In the genomic region with DNA sequence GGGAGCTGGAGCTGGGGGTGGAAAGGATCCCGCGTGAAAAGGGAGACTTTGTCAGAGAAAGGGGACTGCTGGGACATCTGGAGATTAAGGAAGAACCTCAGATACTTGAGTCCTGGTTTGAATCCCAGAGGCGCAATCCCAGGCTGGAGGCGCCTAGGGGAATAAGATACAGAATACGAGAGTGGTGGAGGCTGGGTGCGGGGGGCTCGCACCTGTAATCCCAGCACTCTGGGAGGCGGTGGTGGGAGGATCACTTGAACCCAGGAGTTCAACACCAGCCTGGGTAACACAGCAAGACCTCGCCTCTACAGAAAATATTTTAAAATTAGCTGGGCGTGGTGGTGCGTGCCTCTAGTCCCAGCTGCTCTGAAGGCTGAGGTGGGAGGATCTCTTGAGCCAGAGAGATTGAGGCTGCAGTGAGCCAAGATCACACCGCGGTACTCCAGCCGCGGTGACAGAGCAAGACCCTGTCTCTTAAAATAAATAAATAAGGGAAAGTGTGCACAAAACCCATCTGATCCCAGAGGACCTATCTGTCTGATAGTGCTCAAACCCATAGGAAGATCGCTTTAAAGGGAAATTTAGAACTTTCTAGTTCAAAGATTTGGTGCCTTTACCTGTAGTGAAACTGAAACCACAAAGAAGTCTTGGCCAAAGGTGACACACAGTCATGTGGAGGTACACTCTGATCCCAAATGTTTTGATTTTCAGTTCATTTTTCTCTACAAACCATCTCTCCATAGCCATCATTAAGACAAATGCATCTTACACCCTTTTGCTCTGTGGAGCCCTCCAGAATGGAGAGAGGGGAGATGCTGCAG, we compare ENCODE assay signal across 8 cellular contexts. TPM values are rescaled to one million over a fixed set of nuclear protein-coding genes. Genes with fewer than 3 reads are reported as not detected.
A peak's percentile ranks its signal among the peaks of the same experiment; 100 is the strongest.
DNase-seq lines count a peak whose midpoint lies in the region; ATAC-seq, FAIRE-seq and TF ChIP-seq lines count a peak whose summit lies in the region.

No MANE protein-coding gene starts in this region.

- H3K36me3 ChIP-seq in ES-I3 (ENCODE audit: insufficient read depth, low read length), result no peaks in the 10 kb centered on the region
- H3K36me3 ChIP-seq in endothelial cell of umbilical vein (ENCODE audit: control insufficient read depth in 2 of 2, extremely low read depth in 1 of 2, insufficient read depth in 2 of 2, low read length in 2 of 2), result no peaks in the 10 kb centered on the region
- no peaks in the 10 kb centered on the region for H3K36me3 ChIP-seq in prostate gland

- WGBS in prostate gland, result 61% methylated on average over 16 of the region's 16 CpGs

- H3K4me3 ChIP-seq in endothelial cell of umbilical vein (replicated peaks in 1 of 3; ENCODE audit: insufficient read depth in 1 of 3, low read depth in 1 of 3, low read length in 3 of 3) (no peak overlapping the region), prostate gland (peak overlapping the region in 1 of 2 donors; percentile 76)

- H3K27me3 ChIP-seq in endothelial cell of umbilical vein (ENCODE audit: control insufficient read depth in 2 of 2, insufficient read depth in 2 of 2, low read length in 2 of 2), result no peaks in the 10 kb centered on the region
- H3K27me3 ChIP-seq in prostate gland (replicated peaks; ENCODE audit: insufficient read depth), result no peaks in the 10 kb centered on the region

- peak overlapping the region; percentile 95 for H2AFZ ChIP-seq in endothelial cell of umbilical vein (ENCODE audit: low read depth, low read length)

- no peak overlapping the region for H3K4me2 ChIP-seq in endothelial cell of umbilical vein (ENCODE audit: insufficient read depth, low read length)

- H3K9me3 ChIP-seq in ES-I3 (ENCODE audit: control insufficient read depth, insufficient read depth, low read length) (no peaks in the 10 kb centered on the region), endothelial cell of umbilical vein (replicated peaks; ENCODE audit: control insufficient read depth, insufficient read depth, low read length) (no peaks in the 10 kb centered on the region), prostate gland (no peaks in the 10 kb centered on the region)

- DNase-seq in RWPE1 (ENCODE audit: low spot score) (no peak), endothelial cell of umbilical vein (ENCODE audit: low read depth, low spot score) (no peak), prostate gland (ENCODE audit: low spot score) (no peak), iPS-NIHi7 (ENCODE audit: extremely low spot score) (no peak), NCI-H82 treated with DMSO at 0.1 percent for 48 hours (lab: John Stamatoyannopoulos, UW; ENCODE audit: unreplicated experiment) (no peak), inferior parietal cortex (ENCODE audit: extremely low spot score) (no peak)

- CTCF ChIA-PET in RWPE1 (lab: Yijun Ruan, JAX) (interaction anchor here (0.6 to 4.1 kb wide), 18 partner anchors 9 to 348 kb away, joined by 3 to 102 read pairs (median 4); a partner anchor contains a TSS), endothelial cell of umbilical vein (lab: Charles Lee) (interaction anchor here (0.7 to 5.3 kb wide), 16 partner anchors 9 to 179 kb away, joined by 3 to 162 read pairs (median 6); a partner anchor contains a TSS)

- TF ChIP-seq POLR2A in endothelial cell of umbilical vein (IDR thresholded peaks at IDR 0.05; ENCODE audit: low read depth, low read length), result no peak
- no peak for TF ChIP-seq POLR2A in prostate gland (IDR thresholded peaks at IDR 0.05)

- peak; percentile 11 for TF ChIP-seq CTCF in RWPE1 (conservative IDR thresholded peaks at IDR 0.05; ENCODE audit: low read depth)
- TF ChIP-seq CTCF in endothelial cell of umbilical vein (IDR thresholded peaks at IDR 0.05; ENCODE audit: extremely low read depth in 1 of 2, insufficient read depth in 1 of 2, low read depth in 1 of 2, low read length in 2 of 2), result no peak
- TF ChIP-seq CTCF in prostate gland (IDR thresholded peaks at IDR 0.05), result no peak

- BruUV-seq in endothelial cell of umbilical vein (replicated peaks; lab: Mats Ljungman, UMichigan), result no TSS peak

- intact Hi-C loops in endothelial cell of umbilical vein (cut with micrococcal nuclease), result loop anchor here (1.0 to 5.0 kb wide), 5 partner anchors 49 to 171 kb away; a partner anchor contains a TSS
- intact Hi-C loops in prostate gland (cut with DNase I), result loop anchor here (1.0 to 10.0 kb wide), 2 partner anchors 49 to 1353 kb away; no protein-coding TSS in a partner anchor

- dilution Hi-C loops in endothelial cell of umbilical vein (cut with MboI; ENCODE audit: extremely low pct_ligation_motif_present, low sequenced_read_pairs), result no loop called here

- H3K79me2 ChIP-seq in endothelial cell of umbilical vein (ENCODE audit: control insufficient read depth, insufficient read depth, low read length), result no peaks in the 10 kb centered on the region

- H3K27ac ChIP-seq in RWPE1 (peak overlapping the region; percentile 73), endothelial cell of umbilical vein (ENCODE audit: insufficient read depth, low read depth, low read length) (no peak overlapping the region), prostate gland (peak overlapping the region; percentile 70 to 80)

- peaks cover 21% of the 10 kb centered on the region; the same call in 1 of the 2 replicates for H3K4me1 ChIP-seq in ES-I3 (ENCODE audit: insufficient read depth, low read length)
- peaks cover 5% of the 10 kb centered on the region for H3K4me1 ChIP-seq in endothelial cell of umbilical vein (ENCODE audit: control insufficient read depth, extremely low read depth, insufficient read depth, low read length)
- H3K4me1 ChIP-seq in prostate gland (replicated peaks), result peaks cover 7% of the 10 kb centered on the region

- ATAC-seq in GM18861 (IDR thresholded peaks at IDR 0.05; ENCODE audit: unreplicated experiment), result no peak

- no peak for FAIRE-seq in endothelial cell of umbilical vein (lab: Jason Lieb, UNC)

- H3K9me1 ChIP-seq in endothelial cell of umbilical vein (replicated peaks; ENCODE audit: control insufficient read depth, extremely low read depth, insufficient read depth, low read length), result no peaks in the 10 kb centered on the region

- no peaks in the 10 kb centered on the region for H4K20me1 ChIP-seq in endothelial cell of umbilical vein (replicated peaks; ENCODE audit: control insufficient read depth, extremely low read depth, insufficient read depth, low read length)

- POLR2A ChIA-PET in RWPE1 (lab: Yijun Ruan, JAX; ENCODE audit: low non-redundant PET), result interaction anchor here (1.9 kb wide), 1 partner anchor 54 kb away, joined by 9 read pairs; a partner anchor contains a TSS
- POLR2A ChIA-PET in endothelial cell of umbilical vein (lab: Charles Lee), result interaction anchor here (0.6 kb wide), 1 partner anchor 49 kb away, joined by 4 read pairs; no protein-coding TSS in a partner anchor

- H3K9ac ChIP-seq in ES-I3 (ENCODE audit: low read depth, low read length), result 0 out of 2 replicates have a peak overlapping the region, but pooled peaks have one; percentile 85
- H3K9ac ChIP-seq in endothelial cell of umbilical vein (replicated peaks; ENCODE audit: extremely low read depth, insufficient read depth, low read length), result no peak overlapping the region

RNA-seq across cellular contexts. Expression of a gene that starts 0.6 kb away (rescaled TPM):
- total RNA-seq in endothelial cell of umbilical vein, result 31.1 and 31.7 TPM in 2 replicates
- 47.6 and 48.9 TPM in 2 replicates for polyA plus RNA-seq in endothelial cell of umbilical vein
- polyA plus RNA-seq in endothelial cell of umbilical vein (2011; cell fraction: cytosol; rRNA removed), result 21.4 and 35.5 TPM in 2 replicates
- 151 and 171 TPM in 2 replicates for polyA plus RNA-seq in endothelial cell of umbilical vein (2011; cell fraction: nucleus; rRNA removed)
- polyA plus RNA-seq in endothelial cell of umbilical vein (2012), result 22.6 and 30.7 TPM in 2 replicates
- polyA minus RNA-seq in endothelial cell of umbilical vein, result 18.8 and 32.5 TPM in 2 replicates
- 12.2 TPM for polyA minus RNA-seq in endothelial cell of umbilical vein (2011; cell fraction: cytosol; rRNA and poly(A)+ RNA removed)
- 24.3 and 24.7 TPM in 2 replicates for polyA minus RNA-seq in endothelial cell of umbilical vein (2011; cell fraction: nucleus; rRNA and poly(A)+ RNA removed)
- total RNA-seq in prostate gland, result 10 to 100 TPM; 32.6 to 44.4 TPM

RNA-seq across cellular contexts. Expression of a gene that starts 9.3 kb away (rescaled TPM):
- 0.90 and 1.3 TPM in 2 replicates for total RNA-seq in endothelial cell of umbilical vein
- 0.11 and 0.13 TPM in 2 replicates for polyA plus RNA-seq in endothelial cell of umbilical vein
- polyA plus RNA-seq in endothelial cell of umbilical vein (2011; cell fraction: cytosol; rRNA removed), result 0.06 TPM in 2 replicates
- polyA plus RNA-seq in endothelial cell of umbilical vein (2011; cell fraction: nucleus; rRNA removed), result 0.07 and 0.10 TPM in 2 replicates
- polyA plus RNA-seq in endothelial cell of umbilical vein (2012), result 0.29 and 0.35 TPM in 2 replicates
- polyA minus RNA-seq in endothelial cell of umbilical vein, result 0.06 and 0.10 TPM in 2 replicates
- 0.20 TPM for polyA minus RNA-seq in endothelial cell of umbilical vein (2011; cell fraction: cytosol; rRNA and poly(A)+ RNA removed)
- polyA minus RNA-seq in endothelial cell of umbilical vein (2011; cell fraction: nucleus; rRNA and poly(A)+ RNA removed), result 0.14 TPM in 1 of 2 replicates, not detected in the other
- 1 to 10 TPM; 1.4 to 3.1 TPM for total RNA-seq in prostate gland

RNA-seq across cellular contexts. Expression of a gene that starts 10.2 kb away (rescaled TPM):
- total RNA-seq in endothelial cell of umbilical vein, result 0.42 TPM in 1 of 2 replicates, not detected in the other
- 0.13 and 0.36 TPM in 2 replicates for polyA plus RNA-seq in endothelial cell of umbilical vein
- polyA plus RNA-seq in endothelial cell of umbilical vein (2011; cell fraction: cytosol; rRNA removed), result 0.10 and 0.16 TPM in 2 replicates
- polyA plus RNA-seq in endothelial cell of umbilical vein (2011; cell fraction: nucleus; rRNA removed), result 0.38 and 0.56 TPM in 2 replicates
- 0.27 and 0.74 TPM in 2 replicates for polyA plus RNA-seq in endothelial cell of umbilical vein (2012)
- 0.53 TPM in 1 of 2 replicates, not detected in the other for polyA minus RNA-seq in endothelial cell of umbilical vein
- not detected for polyA minus RNA-seq in endothelial cell of umbilical vein (2011; cell fraction: cytosol; rRNA and poly(A)+ RNA removed)
- polyA minus RNA-seq in endothelial cell of umbilical vein (2011; cell fraction: nucleus; rRNA and poly(A)+ RNA removed), result not detected in 2 replicates
- 1 to 10 TPM; 1.1 to 4.9 TPM for total RNA-seq in prostate gland

RNA-seq across cellular contexts. Expression of a gene that starts 10.4 kb away (rescaled TPM):
- 38.5 and 43.4 TPM in 2 replicates for total RNA-seq in endothelial cell of umbilical vein
- polyA plus RNA-seq in endothelial cell of umbilical vein, result 84.0 and 88.1 TPM in 2 replicates
- 61.7 and 64.3 TPM in 2 replicates for polyA plus RNA-seq in endothelial cell of umbilical vein (2011; cell fraction: cytosol; rRNA removed)
- 28.5 and 31.6 TPM in 2 replicates for polyA plus RNA-seq in endothelial cell of umbilical vein (2011; cell fraction: nucleus; rRNA removed)
- 45.5 and 51.0 TPM in 2 replicates for polyA plus RNA-seq in endothelial cell of umbilical vein (2012)
- 64.0 and 68.7 TPM in 2 replicates for polyA minus RNA-seq in endothelial cell of umbilical vein
- polyA minus RNA-seq in endothelial cell of umbilical vein (2011; cell fraction: cytosol; rRNA and poly(A)+ RNA removed), result 83.4 TPM
- polyA minus RNA-seq in endothelial cell of umbilical vein (2011; cell fraction: nucleus; rRNA and poly(A)+ RNA removed), result 8.4 and 12.2 TPM in 2 replicates
- total RNA-seq in prostate gland, result 10 to 100 TPM; 46.6 to 47.0 TPM

RNA-seq across cellular contexts. Expression of a gene that starts 20.1 kb away (rescaled TPM):
- total RNA-seq in endothelial cell of umbilical vein, result 26.7 and 29.1 TPM in 2 replicates
- polyA plus RNA-seq in endothelial cell of umbilical vein, result 16.2 and 19.2 TPM in 2 replicates
- polyA plus RNA-seq in endothelial cell of umbilical vein (2011; cell fraction: cytosol; rRNA removed), result 6.3 and 9.4 TPM in 2 replicates
- 114 and 121 TPM in 2 replicates for polyA plus RNA-seq in endothelial cell of umbilical vein (2011; cell fraction: nucleus; rRNA removed)
- polyA plus RNA-seq in endothelial cell of umbilical vein (2012), result 14.8 and 18.8 TPM in 2 replicates
- polyA minus RNA-seq in endothelial cell of umbilical vein, result 16.9 and 17.6 TPM in 2 replicates
- polyA minus RNA-seq in endothelial cell of umbilical vein (2011; cell fraction: cytosol; rRNA and poly(A)+ RNA removed), result 3.6 TPM
- polyA minus RNA-seq in endothelial cell of umbilical vein (2011; cell fraction: nucleus; rRNA and poly(A)+ RNA removed), result 25.0 and 35.9 TPM in 2 replicates
- 10 to 100 TPM; 15.0 to 19.2 TPM for total RNA-seq in prostate gland
